In the genomic region with DNA sequence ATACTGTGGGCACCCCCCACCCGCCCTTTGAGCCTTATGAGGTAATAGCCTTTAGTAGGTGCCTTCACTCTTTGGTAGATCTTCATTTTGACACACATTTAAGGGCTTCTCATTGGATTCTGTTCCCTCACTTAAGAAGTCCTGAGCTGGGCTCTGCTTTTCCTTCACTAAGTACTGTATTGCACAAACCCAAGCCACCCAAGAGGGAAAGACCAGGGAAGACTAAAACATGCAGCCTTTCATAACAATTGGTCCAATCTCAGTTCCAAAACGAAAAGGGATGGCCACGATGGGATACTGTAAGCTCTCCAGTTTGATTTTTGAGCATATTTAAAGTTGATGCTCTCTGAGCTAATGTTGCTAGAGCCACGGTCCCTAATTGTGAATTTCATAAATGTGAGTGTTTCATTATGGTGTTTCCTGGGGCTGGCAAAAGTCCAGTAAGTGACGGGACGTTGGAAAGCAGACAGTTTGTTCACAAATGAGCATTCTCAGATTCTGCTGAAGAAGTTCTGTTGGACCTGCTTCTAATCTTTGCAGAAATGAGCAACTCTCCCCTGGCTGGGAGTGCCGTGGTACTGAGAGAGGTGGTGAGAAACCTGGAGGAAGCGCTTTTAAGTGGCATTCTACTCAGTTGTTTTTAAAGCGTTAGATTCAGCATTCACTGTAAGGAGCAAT, we compare ENCODE assay signal across 24 cellular contexts. TPM values are rescaled to one million over a fixed set of nuclear protein-coding genes. Genes with fewer than 3 reads are reported as not detected.
DNase-seq lines count a peak whose midpoint lies in the region; ATAC-seq and TF ChIP-seq lines count a peak whose summit lies in the region.
"Had no signal": no experiment of that assay in that cellular context is flagged by ENCODE, and none has a peak within 500 bp of the region (broad histone marks: within the 10 kb centered on the region; RNA-seq: fewer than 3 reads in every experiment).

No MANE protein-coding gene starts in this region.

- no peaks in the 10 kb centered on the region for H3F3A ChIP-seq in GM23338 (replicated peaks; ENCODE audit: low read depth)

- peaks cover 14% of the 10 kb centered on the region for H3K4me1 Mint-ChIP-seq in GM23338
- H3K4me1 Mint-ChIP-seq: activated naive CD8-positive, alpha-beta T cell treated with anti-CD3 and anti-CD28 coated beads for 36 hours; CD4-positive, CD25-positive, alpha-beta regulatory T cell; immature natural killer cell; stimulated activated naive CD8-positive, alpha-beta T cell treated with anti-CD3 and anti-CD28 coated beads, Interleukin-15, amount 100 ng/mL, for 72 hours had no signal

- no peak overlapping the region for H3K27ac Mint-ChIP-seq in GM23338
- H3K27ac Mint-ChIP-seq: activated naive CD8-positive, alpha-beta T cell treated with anti-CD3 and anti-CD28 coated beads for 36 hours; CD4-positive, CD25-positive, alpha-beta regulatory T cell; HFFc6; immature natural killer cell; stimulated activated naive CD8-positive, alpha-beta T cell treated with anti-CD3 and anti-CD28 coated beads, Interleukin-15, amount 100 ng/mL, for 72 hours had no signal

- intact Hi-C loops in left ventricle myocardium superior (cut with micrococcal nuclease): no loop called here

- H3K9me2 ChIP-seq in GM23338 (ENCODE audit: insufficient read depth): no peaks in the 10 kb centered on the region

- no peak overlapping the region for H3K27ac ChIP-seq in GM23338 (ENCODE audit: low read depth)
- H3K27ac ChIP-seq: lower lobe of right lung, vagina had no signal

- H3K36me3 ChIP-seq in GM23338 (ENCODE audit: insufficient read depth): no peaks in the 10 kb centered on the region
- H3K36me3 ChIP-seq: esophagus muscularis mucosa, heart right ventricle, lower lobe of right lung, MG63, vagina had no signal

- no peaks in the 10 kb centered on the region for H3K27me3 ChIP-seq in GM23338 (ENCODE audit: insufficient read depth)
- H3K27me3 ChIP-seq: esophagus muscularis mucosa, heart right ventricle, vagina had no signal

- H3K9me3 Mint-ChIP-seq in GM23338: no peaks in the 10 kb centered on the region
- H3K9me3 Mint-ChIP-seq: HFFc6; immature natural killer cell; stimulated activated naive CD8-positive, alpha-beta T cell treated with anti-CD3 and anti-CD28 coated beads, Interleukin-15, amount 100 ng/mL, for 72 hours had no signal

- no peaks in the 10 kb centered on the region for H3K79me2 ChIP-seq in GM23338 (replicated peaks; ENCODE audit: insufficient read depth)

- no peaks in the 10 kb centered on the region for H4K20me1 ChIP-seq in GM23338 (replicated peaks; ENCODE audit: insufficient read depth)

- no peaks in the 10 kb centered on the region for H3K36me3 Mint-ChIP-seq in GM23338 (ENCODE audit: low read depth)
- H3K36me3 Mint-ChIP-seq: activated naive CD8-positive, alpha-beta T cell treated with anti-CD3 and anti-CD28 coated beads for 36 hours; CD4-positive, CD25-positive, alpha-beta regulatory T cell; immature natural killer cell had no signal

- DNase-seq in GM23338 (ENCODE audit: low spot score): no peak
- peak; percentile 23 for DNase-seq in choroid plexus epithelial cell (ENCODE audit: low read depth)
- no peak for DNase-seq in left ventricle myocardium superior
- DNase-seq in superior temporal gyrus (ENCODE audit: extremely low spot score): peak; percentile 58
- DNase-seq in NCI-H187 (lab: John Stamatoyannopoulos, UW): no peak
- DNase-seq in amniotic stem cell (lab: John Stamatoyannopoulos, UW): no peak
- DNase-seq in NCI-H1092 treated with DMSO at 0.1 percent for 48 hours (lab: John Stamatoyannopoulos, UW): no peak
- DNase-seq in NCI-H82 treated with DMSO at 0.1 percent for 48 hours (lab: John Stamatoyannopoulos, UW; ENCODE audit: unreplicated experiment): no peak
- DNase-seq: activated naive CD8-positive, alpha-beta T cell treated with anti-CD3 and anti-CD28 coated beads for 36 hours; CD4-positive, CD25-positive, alpha-beta regulatory T cell; DMS153; effector CD4-positive, alpha-beta T cell; heart right ventricle; HFFc6; immature natural killer cell; lower lobe of right lung; MG63; NCI-H146; NCI-H774; stimulated activated CD4-positive, alpha-beta T cell treated with anti-CD3 and anti-CD28 coated beads, Interleukin-2, amount 100 ng/mL, for 48 hours; stimulated activated naive CD8-positive, alpha-beta T cell treated with anti-CD3 and anti-CD28 coated beads, Interleukin-15, amount 100 ng/mL, for 72 hours had no signal

- H3K4me3 ChIP-seq in GM23338 (no peak overlapping the region), choroid plexus epithelial cell (ENCODE audit: low read depth, low read length) (no peak overlapping the region)
- H3K4me3 ChIP-seq: heart right ventricle, lower lobe of right lung, MG63 had no signal

- peaks cover 2% of the 10 kb centered on the region for H3K27me3 Mint-ChIP-seq in GM23338 (ENCODE audit: insufficient read depth, low read depth, poor library complexity)

- H3K4me3 Mint-ChIP-seq in GM23338: no peak overlapping the region
- H3K4me3 Mint-ChIP-seq: activated naive CD8-positive, alpha-beta T cell treated with anti-CD3 and anti-CD28 coated beads for 36 hours; CD4-positive, CD25-positive, alpha-beta regulatory T cell; HFFc6; immature natural killer cell; stimulated activated naive CD8-positive, alpha-beta T cell treated with anti-CD3 and anti-CD28 coated beads, Interleukin-15, amount 100 ng/mL, for 72 hours had no signal

- TF ChIP-seq CTCF in GM23338 (conservative IDR thresholded peaks at IDR 0.05; ENCODE audit: low read depth in 2 of 2) (no peak), choroid plexus epithelial cell (conservative IDR thresholded peaks at IDR 0.05; ENCODE audit: low read depth, low read length) (no peak)

- ATAC-seq in GM23338 (no peak), left ventricle myocardium superior (peak; percentile 55)
- ATAC-seq: activated CD4-positive, CD25-positive, alpha-beta regulatory T cell treated with anti-CD3 and anti-CD28 coated beads, Interleukin-2, amount 50 U/mL, for 24 hours; lower lobe of right lung; stimulated activated naive CD8-positive, alpha-beta T cell treated with anti-CD3 and anti-CD28 coated beads, Interleukin-15, amount 100 ng/mL, for 72 hours had no signal

- no peak overlapping the region; the same call in 1 of the 2 replicates for H2AFZ ChIP-seq in GM23338

- H3K4me2 ChIP-seq in GM23338: 0 out of 2 replicates have a peak overlapping the region, but pooled peaks have one; percentile 2

- H3K4me1 ChIP-seq in GM23338 (ENCODE audit: insufficient read depth): peaks cover 12% of the 10 kb centered on the region
- H3K4me1 ChIP-seq: lower lobe of right lung had no signal

TF ChIP-seq in GM23338, 12 proteins besides CTCF, POLR2A, EP300 and RAD21:
- TF ChIP-seq EZH2phosphoT487 (IDR thresholded peaks at IDR 0.05; ENCODE audit: unreplicated experiment): no peak

RNA-seq across cellular contexts. Expression of gene SSPN, which starts 9.4 kb away (rescaled TPM):
- total RNA-seq in GM23338 (2014; rRNA removed; shearing (Covaris generic)): 1.1 and 3.1 TPM in 2 replicates
- polyA plus RNA-seq in GM23338 (2016; fragmentation: Nextera tagmentation; extraction: Ambion mirVana): 2.3 and 2.8 TPM in 2 replicates
- total RNA-seq in left ventricle myocardium superior: 56.4 TPM
- total RNA-seq: activated naive CD8-positive, alpha-beta T cell treated with anti-CD3 and anti-CD28 coated beads for 36 hours; CD4-positive, CD25-positive, alpha-beta regulatory T cell had no signal
- polyA plus RNA-seq: CD4-positive, CD25-positive, alpha-beta regulatory T cell; immature natural killer cell had no signal

Comparison
In these comparisons a context has a peak if more than half of its experiments do, and no peak if none do; other contexts are left out.
1. DNase-seq: peak in choroid plexus epithelial cell (single experiment) and superior temporal gyrus (single experiment); none in GM23338 (single experiment), left ventricle myocardium superior (single experiment), NCI-H187 (0 of 2), amniotic stem cell (single experiment), NCI-H1092 treated with DMSO at 0.1 percent for 48 hours (single experiment) and NCI-H82 treated with DMSO at 0.1 percent for 48 hours (single experiment).
2. RNA of gene SSPN, which starts 9.4 kb away (total RNA-seq): 56.4 TPM in left ventricle myocardium superior (single experiment); 1.1 to 3.1 TPM in GM23338; every median in the first group is over 10 times any median in the second.